Comparison of ENCODE assay signal across 11 cellular contexts in the genomic region with DNA sequence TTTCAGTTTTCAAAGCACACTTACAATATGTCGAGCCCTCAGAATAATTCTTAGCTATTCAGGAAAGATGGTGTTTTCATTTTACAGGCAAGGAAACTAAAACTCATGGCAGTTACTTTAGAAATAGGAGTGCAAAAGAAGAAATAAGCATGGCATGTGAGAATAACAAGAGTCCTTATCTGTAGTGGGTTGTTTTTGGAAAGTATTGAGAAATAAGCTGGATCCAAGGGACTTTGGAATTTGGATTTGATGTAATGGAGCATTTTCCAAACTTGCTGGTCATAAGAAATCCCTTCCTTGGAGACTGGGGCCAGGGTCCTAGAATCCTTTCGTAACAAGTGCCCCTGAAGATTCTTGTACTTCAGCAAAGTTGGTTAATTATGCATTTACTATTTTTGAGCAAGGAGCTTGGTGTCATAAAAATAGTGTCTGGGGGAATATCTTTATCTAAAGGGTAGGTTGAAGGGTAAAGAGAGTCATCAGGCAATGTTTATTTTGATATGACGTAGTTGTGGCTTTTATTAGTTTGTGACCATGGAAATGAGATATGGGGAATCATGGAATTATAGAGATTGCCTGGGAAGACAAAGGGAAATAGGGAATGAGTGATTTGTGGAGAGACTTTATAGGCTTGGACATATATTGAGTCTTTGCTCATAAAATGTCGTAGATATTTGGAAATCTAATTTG. TPM values are rescaled to one million over a fixed set of nuclear protein-coding genes. Genes with fewer than 3 reads are reported as not detected.
A peak's percentile ranks its signal among the peaks of the same experiment; 100 is the strongest.
DNase-seq lines count a peak whose midpoint lies in the region; ATAC-seq and TF ChIP-seq lines count a peak whose summit lies in the region.
"Had no signal": no experiment of that assay in that cellular context is flagged by ENCODE, and none has a peak within 500 bp of the region (broad histone marks: within the 10 kb centered on the region; RNA-seq: fewer than 3 reads in every experiment).

No MANE protein-coding gene starts in this region.

- POLR2A ChIA-PET in activated CD4-positive, alpha-beta T cell treated with anti-CD3 and anti-CD28 coated beads, Interleukin-2, amount 10 ng/mL, durations not matched to agents 7 days and 5 days (lab: Charles Lee), result interaction anchor here (1.0 kb wide), 1 partner anchor 52 kb away, joined by 7 read pairs; no protein-coding TSS in a partner anchor
- POLR2A ChIA-PET in activated CD8-positive, alpha-beta T cell treated with anti-CD3 and anti-CD28 coated beads for 36 hours (lab: Charles Lee), result interaction anchor here (0.7 to 1.2 kb wide), 2 partner anchors 9 to 191 kb away, joined by 3 to 4 read pairs; no protein-coding TSS in a partner anchor

- H3K9me3 ChIP-seq in right atrium auricular region (no peaks in the 10 kb centered on the region), tibial artery (no peaks in the 10 kb centered on the region), testis (no peaks in the 10 kb centered on the region)

- H3K36me3 ChIP-seq in right atrium auricular region, result no peaks in the 10 kb centered on the region
- no peaks in the 10 kb centered on the region for H3K36me3 ChIP-seq in tibial artery
- H3K36me3 ChIP-seq in testis (ENCODE audit: low read depth, missing control alignments), result no peaks in the 10 kb centered on the region

- no peak for TF ChIP-seq CTCF in activated CD8-positive, alpha-beta T cell treated with anti-CD3 and anti-CD28 coated beads for 36 hours (IDR thresholded peaks at IDR 0.05)
- TF ChIP-seq CTCF in right atrium auricular region (IDR thresholded peaks at IDR 0.05) (no peak), tibial artery (IDR thresholded peaks at IDR 0.05) (no peak), testis (IDR thresholded peaks at IDR 0.05) (no peak)

- peak overlapping the region; percentile 24 for H3K4me3 Mint-ChIP-seq in activated CD4-positive, alpha-beta T cell treated with anti-CD3 and anti-CD28 coated beads, Interleukin-2, amount 10 ng/mL, durations not matched to agents 24 days and 14 days
- no peak overlapping the region for H3K4me3 Mint-ChIP-seq in activated CD4-positive, alpha-beta T cell treated with anti-CD3 and anti-CD28 coated beads, Interleukin-2, amount 10 ng/mL, durations not matched to agents 7 days and 5 days
- peak overlapping the region; percentile 0 for H3K4me3 Mint-ChIP-seq in activated CD8-positive, alpha-beta T cell treated with anti-CD3 and anti-CD28 coated beads for 36 hours

- H3K27me3 ChIP-seq in right atrium auricular region (no peaks in the 10 kb centered on the region), tibial artery (no peaks in the 10 kb centered on the region), testis (no peaks in the 10 kb centered on the region)

- intact Hi-C loops in activated CD4-positive, alpha-beta T cell treated with anti-CD3 and anti-CD28 coated beads, Interleukin-2, amount 10 ng/mL, durations not matched to agents 24 days and 14 days (cut with micrococcal nuclease), result no loop called here
- intact Hi-C loops in activated CD8-positive, alpha-beta T cell treated with anti-CD3 and anti-CD28 coated beads for 36 hours (cut with micrococcal nuclease), result no loop called here
- intact Hi-C loops in tibial artery (cut with DNase I; ENCODE audit: low total_unique reads) (no loop called here), testis (cut with DNase I; ENCODE audit: low total_unique reads) (no loop called here)

- H3K4me1 Mint-ChIP-seq in activated CD4-positive, alpha-beta T cell treated with anti-CD3 and anti-CD28 coated beads, Interleukin-2, amount 10 ng/mL, durations not matched to agents 24 days and 14 days, result peaks cover 50% of the 10 kb centered on the region
- peaks cover 66% of the 10 kb centered on the region for H3K4me1 Mint-ChIP-seq in activated CD4-positive, alpha-beta T cell treated with anti-CD3 and anti-CD28 coated beads, Interleukin-2, amount 10 ng/mL, durations not matched to agents 7 days and 5 days
- peaks cover 74% of the 10 kb centered on the region for H3K4me1 Mint-ChIP-seq in activated CD8-positive, alpha-beta T cell treated with anti-CD3 and anti-CD28 coated beads for 36 hours (ENCODE audit: low read depth)

- no peak for DNase-seq in activated CD4-positive, alpha-beta T cell treated with anti-CD3 and anti-CD28 coated beads, Interleukin-2, amount 10 ng/mL, durations not matched to agents 24 days and 14 days
- DNase-seq in activated CD4-positive, alpha-beta T cell treated with anti-CD3 and anti-CD28 coated beads, Interleukin-2, amount 10 ng/mL, durations not matched to agents 7 days and 5 days, result no peak
- no peak for DNase-seq in activated CD8-positive, alpha-beta T cell treated with anti-CD3 and anti-CD28 coated beads for 36 hours
- no peak for DNase-seq in right atrium auricular region (ENCODE audit: low spot score)
- no peak for DNase-seq in tibial artery
- no peak for DNase-seq in ureter (ENCODE audit: low spot score)
- DNase-seq in testis, result no peak
- DNase-seq: central memory CD4-positive, alpha-beta T cell; NCI-H2171; stimulated activated CD4-positive, alpha-beta T cell treated with anti-CD3 and anti-CD28 coated beads, Interleukin-1b, Interleukin-23, amount 100 ng/mL, for 48 hours had no signal

- H3K4me3 ChIP-seq in right atrium auricular region (no peak overlapping the region), tibial artery (no peak overlapping the region), testis (no peak overlapping the region)

- H3K27me3 Mint-ChIP-seq in activated CD4-positive, alpha-beta T cell treated with anti-CD3 and anti-CD28 coated beads, Interleukin-2, amount 10 ng/mL, durations not matched to agents 24 days and 14 days, result no peaks in the 10 kb centered on the region
- no peaks in the 10 kb centered on the region for H3K27me3 Mint-ChIP-seq in activated CD4-positive, alpha-beta T cell treated with anti-CD3 and anti-CD28 coated beads, Interleukin-2, amount 10 ng/mL, durations not matched to agents 7 days and 5 days
- H3K27me3 Mint-ChIP-seq in activated CD8-positive, alpha-beta T cell treated with anti-CD3 and anti-CD28 coated beads for 36 hours, result no peaks in the 10 kb centered on the region

- H3K9me3 Mint-ChIP-seq in activated CD4-positive, alpha-beta T cell treated with anti-CD3 and anti-CD28 coated beads, Interleukin-2, amount 10 ng/mL, durations not matched to agents 24 days and 14 days, result no peaks in the 10 kb centered on the region
- no peaks in the 10 kb centered on the region for H3K9me3 Mint-ChIP-seq in activated CD4-positive, alpha-beta T cell treated with anti-CD3 and anti-CD28 coated beads, Interleukin-2, amount 10 ng/mL, durations not matched to agents 7 days and 5 days
- no peaks in the 10 kb centered on the region for H3K9me3 Mint-ChIP-seq in activated CD8-positive, alpha-beta T cell treated with anti-CD3 and anti-CD28 coated beads for 36 hours

- H3K4me1 ChIP-seq in right atrium auricular region (peaks cover 0 to 55% of the 10 kb centered on the region in 2 donors), tibial artery (peaks cover 0 to 59% (median 18%) of the 10 kb centered on the region in 4 donors), testis (peaks cover 18% of the 10 kb centered on the region)

- TF ChIP-seq POLR2A in testis (IDR thresholded peaks at IDR 0.05), result no peak

- peaks cover 2% of the 10 kb centered on the region for H3K36me3 Mint-ChIP-seq in activated CD4-positive, alpha-beta T cell treated with anti-CD3 and anti-CD28 coated beads, Interleukin-2, amount 10 ng/mL, durations not matched to agents 24 days and 14 days (ENCODE audit: low read depth)
- peaks cover 7% of the 10 kb centered on the region for H3K36me3 Mint-ChIP-seq in activated CD4-positive, alpha-beta T cell treated with anti-CD3 and anti-CD28 coated beads, Interleukin-2, amount 10 ng/mL, durations not matched to agents 7 days and 5 days (ENCODE audit: low read depth)
- no peaks in the 10 kb centered on the region for H3K36me3 Mint-ChIP-seq in activated CD8-positive, alpha-beta T cell treated with anti-CD3 and anti-CD28 coated beads for 36 hours (ENCODE audit: low read depth)

- CTCF ChIA-PET in activated CD4-positive, alpha-beta T cell treated with anti-CD3 and anti-CD28 coated beads, Interleukin-2, amount 10 ng/mL, durations not matched to agents 7 days and 5 days (lab: Charles Lee), result interaction anchor here (0.6 to 2.0 kb wide), 4 partner anchors 8 to 230 kb away, joined by 3 to 9 read pairs (median 4); no protein-coding TSS in a partner anchor
- CTCF ChIA-PET in activated CD8-positive, alpha-beta T cell treated with anti-CD3 and anti-CD28 coated beads for 36 hours (lab: Charles Lee), result interaction anchor here (0.6 to 4.7 kb wide), 7 partner anchors 8 to 192 kb away, joined by 3 to 24 read pairs (median 4); no protein-coding TSS in a partner anchor

- 80 to 84% methylated on average over 4 of the region's 4 CpGs for WGBS in testis, 2 donors

- peak overlapping the region; percentile 67 for H3K27ac Mint-ChIP-seq in activated CD4-positive, alpha-beta T cell treated with anti-CD3 and anti-CD28 coated beads, Interleukin-2, amount 10 ng/mL, durations not matched to agents 24 days and 14 days
- H3K27ac Mint-ChIP-seq in activated CD4-positive, alpha-beta T cell treated with anti-CD3 and anti-CD28 coated beads, Interleukin-2, amount 10 ng/mL, durations not matched to agents 7 days and 5 days, result no peak overlapping the region
- H3K27ac Mint-ChIP-seq in activated CD8-positive, alpha-beta T cell treated with anti-CD3 and anti-CD28 coated beads for 36 hours, result peak overlapping the region; percentile 49

- H3K27ac ChIP-seq in right atrium auricular region (peak overlapping the region; percentile 45 to 80), tibial artery (peak overlapping the region; percentile 33 to 36), testis (peak overlapping the region in 1 of 2 donors; percentile 43)

- no peak for ATAC-seq in activated CD8-positive, alpha-beta T cell treated with anti-CD3 and anti-CD28 coated beads for 36 hours
- ATAC-seq in HG03469 (IDR thresholded peaks at IDR 0.05; ENCODE audit: unreplicated experiment), result no peak

RNA-seq across cellular contexts. Expression of gene WNK1, which starts 53.9 kb away (rescaled TPM):
- total RNA-seq in activated CD4-positive, alpha-beta T cell treated with anti-CD3 and anti-CD28 coated beads, Interleukin-2, amount 10 ng/mL, durations not matched to agents 24 days and 14 days, result 156 TPM in 2 replicates
- 100 to 1,000 TPM; 162 to 170 TPM for total RNA-seq in activated CD4-positive, alpha-beta T cell treated with anti-CD3 and anti-CD28 coated beads, Interleukin-2, amount 10 ng/mL, durations not matched to agents 7 days and 5 days
- total RNA-seq in activated CD8-positive, alpha-beta T cell treated with anti-CD3 and anti-CD28 coated beads for 36 hours, result 100 to 1,000 TPM; 142 to 143 TPM
- 100 to 1,000 TPM; 195 to 215 TPM for total RNA-seq in right atrium auricular region
- total RNA-seq in ureter, result 203 TPM
- 100 to 1,000 TPM; 259 to 276 TPM for total RNA-seq in testis
- polyA plus RNA-seq in testis (ENCODE audit: insufficient read depth, low read depth, low replicate concordance), result 152 TPM
